ENCODE assay signal across 1 cellular context in the genomic region with DNA sequence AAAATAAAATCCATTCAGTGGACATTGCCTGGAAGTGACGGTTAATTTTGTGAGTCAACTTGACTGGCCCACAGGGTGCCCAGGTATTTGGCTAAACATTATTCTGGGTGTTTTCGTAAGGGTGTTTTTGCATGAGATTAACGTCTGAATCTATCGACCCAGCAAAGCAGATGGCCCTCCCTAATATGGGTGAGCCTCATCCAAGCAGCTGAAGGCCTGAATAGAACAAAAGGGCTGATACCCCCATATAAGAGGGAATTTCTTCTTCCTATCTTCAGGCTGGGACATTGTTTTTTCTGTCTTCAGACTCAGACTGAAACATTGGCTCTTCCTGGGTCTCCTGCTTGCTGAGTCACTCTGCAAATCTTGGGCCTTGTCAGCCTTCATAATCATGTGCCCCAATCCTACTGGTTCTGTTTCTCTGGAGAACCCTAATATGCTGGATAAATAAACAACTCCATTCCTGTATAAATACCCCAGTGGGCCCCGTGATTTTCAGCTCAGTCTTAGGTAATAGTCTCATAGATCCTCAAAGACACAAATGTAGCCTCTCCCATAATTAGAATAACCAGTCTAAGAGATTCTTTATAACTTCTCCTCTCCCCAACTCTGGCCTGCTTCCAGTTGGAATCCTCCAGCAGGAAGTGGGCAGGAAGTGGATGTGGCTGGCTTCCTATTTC.
TF ChIP-seq lines count a peak whose summit lies in the region.

No MANE protein-coding gene starts in this region.

TF ChIP-seq in GM23338, 12 proteins besides CTCF, POLR2A, EP300 and RAD21:
- TF ChIP-seq ZNF462 (CRISPR knock-in tag; IDR thresholded peaks at IDR 0.05) = no peak
- no peak for TF ChIP-seq ZNF331 (CRISPR knock-in tag; IDR thresholded peaks at IDR 0.05; ENCODE audit: low read depth)
- no peak for TF ChIP-seq EZH2 (IDR thresholded peaks at IDR 0.05; ENCODE audit: low read depth, unreplicated experiment)
- no peak for TF ChIP-seq CREB1 (CRISPR knock-in tag; IDR thresholded peaks at IDR 0.05; ENCODE audit: low read depth)
- no peak for TF ChIP-seq ZNF114 (CRISPR knock-in tag; IDR thresholded peaks at IDR 0.05)
- TF ChIP-seq STAT1 (IDR thresholded peaks at IDR 0.05; ENCODE audit: unreplicated experiment) = no peak
- TF ChIP-seq JUNB (IDR thresholded peaks at IDR 0.05; ENCODE audit: unreplicated experiment) = no peak
- no peak for TF ChIP-seq POLR2AphosphoS5 (IDR thresholded peaks at IDR 0.05; ENCODE audit: low read depth)
- no peak for TF ChIP-seq EZH2phosphoT487 (IDR thresholded peaks at IDR 0.05; ENCODE audit: unreplicated experiment)
- TF ChIP-seq NANOG (IDR thresholded peaks at IDR 0.05; ENCODE audit: borderline replicate concordance) = no peak
- TF ChIP-seq ETS1 (IDR thresholded peaks at IDR 0.05) = no peak
- no peak for TF ChIP-seq REST (IDR thresholded peaks at IDR 0.05; ENCODE audit: unreplicated experiment)
TF ChIP-seq in GM23338: peak in this region for 0.
